Comparison of ENCODE assay signal across 17 cellular contexts in the genomic region with DNA sequence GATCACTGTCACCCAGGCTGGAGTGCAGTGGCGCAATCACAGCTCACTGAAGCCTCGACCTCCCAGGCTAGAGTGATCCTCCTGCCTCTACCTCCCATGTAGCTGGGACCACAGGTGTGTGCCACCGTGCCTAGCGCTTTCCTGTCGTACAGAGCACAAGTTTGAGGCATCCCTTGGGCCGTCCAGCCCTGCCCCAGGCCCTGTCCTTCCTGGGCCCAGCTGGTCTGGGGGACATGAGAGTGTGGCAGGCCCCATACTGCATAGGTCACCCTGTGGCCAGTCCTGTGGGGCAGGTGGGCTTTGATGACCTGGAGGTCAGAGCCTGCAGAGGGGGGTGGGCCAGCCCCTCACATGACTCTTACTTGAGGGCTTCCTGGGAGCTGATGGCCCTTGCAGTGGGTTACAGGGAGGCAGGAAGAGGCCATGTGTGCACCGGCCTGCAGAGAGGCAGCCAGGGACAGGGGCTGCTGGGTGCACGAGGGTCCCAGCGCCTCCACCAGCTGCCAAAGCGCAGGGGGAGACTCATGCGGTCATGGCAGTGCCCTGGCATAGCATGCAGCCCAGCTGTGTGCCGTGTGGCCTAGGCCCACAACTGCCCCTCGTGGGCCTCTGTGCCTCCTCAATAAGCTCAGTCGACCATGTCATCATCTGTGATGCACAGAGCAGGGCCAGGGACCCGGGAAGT.
DNase-seq lines count a peak whose midpoint lies in the region; ATAC-seq and TF ChIP-seq lines count a peak whose summit lies in the region.
"Had no signal": no experiment of that assay in that cellular context is flagged by ENCODE, and none has a peak within 500 bp of the region (broad histone marks: within the 10 kb centered on the region; RNA-seq: fewer than 3 reads in every experiment).

No MANE protein-coding gene starts in this region.

- H2BK15ac ChIP-seq in IMR-90 (ENCODE audit: low read depth, low read length), result no peak overlapping the region; the same call in 2 of the 3 replicates

- H3K18ac ChIP-seq in IMR-90 (ENCODE audit: low read depth, low read length), result no peak overlapping the region
- no peak overlapping the region for H3K18ac ChIP-seq in trophoblast cell (ENCODE audit: low read length)

- intact Hi-C loops in IMR-90 (cut with micrococcal nuclease), result loop anchor here (2.0 to 10.0 kb wide), 2 partner anchors 119 to 295 kb away; no protein-coding TSS in a partner anchor

- no peak overlapping the region for H3K27ac Mint-ChIP-seq in endodermal cell

- CTCF ChIA-PET in IMR-90 (lab: Yijun Ruan, JAX), result interaction anchor here (0.6 to 1.7 kb wide), 2 partner anchors 12 to 221 kb away, joined by 3 to 8 read pairs; no protein-coding TSS in a partner anchor

- H3K23ac ChIP-seq in IMR-90 (ENCODE audit: low read depth, low read length) (no peak overlapping the region), trophoblast cell (ENCODE audit: low read length) (no peak overlapping the region)

- no peak for ATAC-seq in IMR-90 (ENCODE audit: low read depth)
- ATAC-seq in GM21723 (IDR thresholded peaks at IDR 0.05; ENCODE audit: unreplicated experiment), result no peak
- ATAC-seq in GM18909 (IDR thresholded peaks at IDR 0.05; ENCODE audit: poor library complexity, unreplicated experiment), result no peak

- H3K9me1 ChIP-seq in IMR-90 (ENCODE audit: insufficient read depth, low read length), result peaks cover 16% of the 10 kb centered on the region

- no peak overlapping the region for H3K56ac ChIP-seq in IMR-90 (ENCODE audit: extremely low read depth, insufficient read depth, low read length)

- H4K5ac ChIP-seq in IMR-90 (ENCODE audit: low read depth, low read length), result no peak overlapping the region

- H3K27me3 ChIP-seq in BLaER1 (no peaks in the 10 kb centered on the region), IMR-90 (ENCODE audit: control insufficient read depth, insufficient read depth, low read length) (no peaks in the 10 kb centered on the region), endodermal cell (ENCODE audit: control insufficient read depth, insufficient read depth, low read length, poor library complexity, severe bottlenecking) (no peaks in the 10 kb centered on the region), trophoblast cell (ENCODE audit: insufficient read depth, low read length) (no peaks in the 10 kb centered on the region), smooth muscle cell (ENCODE audit: low read depth) (no peaks in the 10 kb centered on the region)
- H3K27me3 ChIP-seq: body of pancreas, right lobe of liver, upper lobe of left lung had no signal

- no peak overlapping the region for H2BK12ac ChIP-seq in trophoblast cell (ENCODE audit: low read length)

- peaks cover 64% of the 10 kb centered on the region for H3K4me1 ChIP-seq in BLaER1
- peaks cover 15% of the 10 kb centered on the region for H3K4me1 ChIP-seq in IMR-90 (ENCODE audit: control insufficient read depth, insufficient read depth, low read length)
- H3K4me1 ChIP-seq in endodermal cell (ENCODE audit: control insufficient read depth, insufficient read depth, low read length), result no peaks in the 10 kb centered on the region
- peaks cover 9 to 11% of the 10 kb centered on the region in 2 experiments for H3K4me1 ChIP-seq in trophoblast cell (ENCODE audit: control insufficient read depth in 1 of 2, insufficient read depth in 2 of 2, low read length in 2 of 2)
- no peaks in the 10 kb centered on the region for H3K4me1 ChIP-seq in smooth muscle cell (ENCODE audit: low read depth)
- H3K4me1 ChIP-seq: right lobe of liver had no signal

- H3K4me3 Mint-ChIP-seq in endodermal cell, result no peak overlapping the region

- 86% methylated on average over 10 of the region's 15 CpGs; no CpG with 5 or more reads in 1 of the 2 experiments for WGBS in IMR-90 (ENCODE audit: extremely low coverage in 2 of 2, insufficient read length in 1 of 2), 2 experiments
- 93 to 96% methylated on average over 14 to 15 of the region's 15 CpGs for WGBS in endodermal cell (ENCODE audit: insufficient coverage in 1 of 2, insufficient read length in 1 of 2), 2 experiments
- WGBS in trophoblast cell (ENCODE audit: extremely low coverage, insufficient coverage, insufficient read length), result no CpG with 5 or more reads among the region's 15 CpGs
- WGBS in smooth muscle cell (ENCODE audit: low lambda C conversion rate), result 92% methylated on average over 11 of the region's 15 CpGs

- H3K9me3 Mint-ChIP-seq in endodermal cell, result no peaks in the 10 kb centered on the region

- no peaks in the 10 kb centered on the region for H3K4me1 Mint-ChIP-seq in endodermal cell

- BruUV-seq in IMR-90 (replicated peaks; lab: Mats Ljungman, UMichigan), result no TSS peak

- no peaks in the 10 kb centered on the region for H3K27me3 Mint-ChIP-seq in endodermal cell (ENCODE audit: insufficient read depth)

- POLR2A ChIA-PET in IMR-90 (lab: Charles Lee; ENCODE audit: unreplicated experiment), result no interaction called here

- H4K8ac ChIP-seq in IMR-90 (ENCODE audit: low read depth in 2 of 2, low read length in 2 of 2), result no peak overlapping the region
- no peak overlapping the region for H4K8ac ChIP-seq in trophoblast cell (ENCODE audit: low read depth, low read length)

- no peaks in the 10 kb centered on the region for H3K9me3 ChIP-seq in BLaER1
- no peaks in the 10 kb centered on the region for H3K9me3 ChIP-seq in IMR-90 (ENCODE audit: control insufficient read depth, insufficient read depth, low read length)
- no peaks in the 10 kb centered on the region for H3K9me3 ChIP-seq in endodermal cell (ENCODE audit: control insufficient read depth, low read length)
- no peaks in the 10 kb centered on the region for H3K9me3 ChIP-seq in trophoblast cell (ENCODE audit: insufficient read depth, low read depth, low read length)
- H3K9me3 ChIP-seq in smooth muscle cell (replicated peaks; ENCODE audit: low read depth), result no peaks in the 10 kb centered on the region
- H3K9me3 ChIP-seq: body of pancreas, right lobe of liver, upper lobe of left lung had no signal

- in situ Hi-C loops in IMR-90 (cut with MboI; ENCODE audit: low sequenced_read_pairs), result loop anchor here (5.0 kb wide), 2 partner anchors 158 to 223 kb away; no protein-coding TSS in a partner anchor

- H3K79me2 ChIP-seq in trophoblast cell (ENCODE audit: control insufficient read depth, insufficient read depth, low read length, poor library complexity) (peaks cover 14% of the 10 kb centered on the region), smooth muscle cell (ENCODE audit: low read depth) (peaks cover 90% of the 10 kb centered on the region)

- no peaks in the 10 kb centered on the region for H3F3A ChIP-seq in smooth muscle cell (ENCODE audit: low read depth)

- no peak for DNase-seq in IMR-90
- no peak for DNase-seq in endodermal cell
- no peak for DNase-seq in trophoblast cell
- DNase-seq in HT-29 (ENCODE audit: low spot score), result no peak
- no peak for DNase-seq in smooth muscle cell (lab: John Stamatoyannopoulos, UW; ENCODE audit: unreplicated experiment)
- DNase-seq: DMS79, foreskin melanocyte, hippocampal formation, NCI-H1105 treated with DMSO at 0.1 percent for 48 hours, NCI-H2029 treated with DMSO at 0.1 percent for 48 hours, NCI-H774 had no signal

- H2AFZ ChIP-seq in IMR-90 (replicated peaks; ENCODE audit: low read length, poor library complexity) (peak overlapping the region; percentile 51), trophoblast cell (ENCODE audit: insufficient read depth, low read length, poor library complexity) (no peak overlapping the region), smooth muscle cell (ENCODE audit: low read depth) (no peak overlapping the region)

- H4K12ac ChIP-seq in trophoblast cell (ENCODE audit: low read depth, low read length), result no peak overlapping the region

- no peak overlapping the region; the same call in 1 of the 2 replicates for H3K4ac ChIP-seq in IMR-90 (ENCODE audit: low read depth, low read length)
- peak overlapping the region; percentile 61 for H3K4ac ChIP-seq in trophoblast cell (ENCODE audit: low read depth, low read length)

- TF ChIP-seq CTCF in IMR-90 (conservative IDR thresholded peaks at IDR 0.05; ENCODE audit: low read depth, low read length) (no peak), endodermal cell (conservative IDR thresholded peaks at IDR 0.05) (no peak), smooth muscle cell (IDR thresholded peaks at IDR 0.05; ENCODE audit: borderline replicate concordance, insufficient read depth, poor library complexity, severe bottlenecking) (no peak)

- peak overlapping the region; percentile 82 for H3K4me2 ChIP-seq in BLaER1
- no peak overlapping the region for H3K4me2 ChIP-seq in IMR-90 (ENCODE audit: low read depth, low read length)
- H3K4me2 ChIP-seq in trophoblast cell (ENCODE audit: low read length), result no peak overlapping the region
- no peak overlapping the region for H3K4me2 ChIP-seq in smooth muscle cell

- peaks cover 19% of the 10 kb centered on the region for H3K36me3 Mint-ChIP-seq in endodermal cell (ENCODE audit: low read depth)

- H4K20me1 ChIP-seq in BLaER1 (peaks cover 100% of the 10 kb centered on the region), IMR-90 (ENCODE audit: insufficient read depth, low read length) (peaks cover 78% of the 10 kb centered on the region), smooth muscle cell (ENCODE audit: low read depth) (peaks cover 100% of the 10 kb centered on the region)

- no peak for TF ChIP-seq RAD21 in IMR-90 (IDR thresholded peaks at IDR 0.05; ENCODE audit: low read length)

- H2BK120ac ChIP-seq in IMR-90 (ENCODE audit: low read depth, low read length), result no peak overlapping the region
- no peak overlapping the region for H2BK120ac ChIP-seq in trophoblast cell (ENCODE audit: insufficient read depth, low read length, poor library complexity)

- H3K4me3 ChIP-seq in BLaER1 (no peak overlapping the region), IMR-90 (ENCODE audit: insufficient read depth, low read depth, low read length) (no peak overlapping the region), endodermal cell (ENCODE audit: low read length) (no peak overlapping the region), trophoblast cell (ENCODE audit: low read depth, low read length) (no peak overlapping the region), smooth muscle cell (no peak overlapping the region)
- H3K4me3 ChIP-seq: body of pancreas, right lobe of liver, upper lobe of left lung had no signal

- peak overlapping the region; percentile 42 for H2AK9ac ChIP-seq in IMR-90 (replicated peaks; ENCODE audit: low read depth, low read length, poor library complexity)

- no peak overlapping the region for H3K9ac ChIP-seq in BLaER1
- no peak overlapping the region for H3K9ac ChIP-seq in IMR-90 (ENCODE audit: low read depth, low read length)
- no peak overlapping the region for H3K9ac ChIP-seq in endodermal cell (ENCODE audit: extremely low read depth, low read length, poor library complexity, severe bottlenecking)
- H3K9ac ChIP-seq in trophoblast cell (ENCODE audit: low read length), result no peak overlapping the region
- H3K9ac ChIP-seq in smooth muscle cell (ENCODE audit: low read depth), result no peak overlapping the region

- H3K14ac ChIP-seq in IMR-90 (replicated peaks; ENCODE audit: low read depth, low read length) (no peak overlapping the region), trophoblast cell (ENCODE audit: low read length) (no peak overlapping the region)

- H2AK5ac ChIP-seq in IMR-90 (ENCODE audit: low read depth, low read length) (peak overlapping the region; percentile 25; the same call in 1 of the 2 replicates), trophoblast cell (ENCODE audit: low read length) (no peak overlapping the region)

- TF ChIP-seq POLR2A in IMR-90 (IDR thresholded peaks at IDR 0.05; ENCODE audit: low read depth, low read length), result no peak

- H3K36me3 ChIP-seq in BLaER1 (peaks cover 52% of the 10 kb centered on the region), IMR-90 (ENCODE audit: control insufficient read depth, insufficient read depth, low read length) (peaks cover 24% of the 10 kb centered on the region), endodermal cell (ENCODE audit: control insufficient read depth, insufficient read depth, low read length) (peaks cover 23% of the 10 kb centered on the region), trophoblast cell (ENCODE audit: control insufficient read depth in 1 of 2, insufficient read depth in 2 of 2, low read length in 2 of 2) (peaks cover 32 to 33% of the 10 kb centered on the region in 2 experiments), smooth muscle cell (ENCODE audit: low read depth) (no peaks in the 10 kb centered on the region)

- dilution Hi-C loops in IMR-90 (cut with HindIII; ENCODE audit: low sequenced_read_pairs, unreplicated experiment), result no loop called here

- H3K79me1 ChIP-seq in IMR-90 (ENCODE audit: low read depth in 1 of 2, low read length in 2 of 2), result peaks cover 22 to 89% of the 10 kb centered on the region in 2 experiments; a peak in 3 of 4 replicates
- H3K79me1 ChIP-seq in trophoblast cell (ENCODE audit: low read length), result no peaks in the 10 kb centered on the region

- H2BK5ac ChIP-seq in IMR-90 (ENCODE audit: low read depth, low read length, poor library complexity, severe bottlenecking) (no peak overlapping the region), trophoblast cell (ENCODE audit: low read depth, low read length, poor library complexity) (no peak overlapping the region)

- H3K27ac ChIP-seq in BLaER1 (peak overlapping the region; percentile 59), IMR-90 (ENCODE audit: insufficient read depth, low read length) (no peak overlapping the region), endodermal cell (ENCODE audit: low read depth, low read length) (peak overlapping the region; percentile 0), trophoblast cell (ENCODE audit: low read depth, low read length) (no peak overlapping the region), smooth muscle cell (ENCODE audit: low read depth) (no peak overlapping the region)
- H3K27ac ChIP-seq: body of pancreas, right lobe of liver had no signal

- H2BK20ac ChIP-seq in IMR-90 (ENCODE audit: low read depth, low read length), result no peak overlapping the region

- H4K91ac ChIP-seq in IMR-90 (ENCODE audit: insufficient read depth, low read depth, low read length) (no peak overlapping the region), trophoblast cell (ENCODE audit: low read depth, low read length) (no peak overlapping the region)

Comparison
In these comparisons a context has a peak if more than half of its experiments do, and no peak if none do; other contexts are left out.
1. H3K27ac ChIP-seq: peak in BLaER1 (single experiment) and endodermal cell (single experiment); none in IMR-90 (single experiment), trophoblast cell (single experiment) and smooth muscle cell (single experiment).